ENCODE assay signal across 1 cellular context in genomic region chr16:15321221-15321620, GRCh38. TPM values are rescaled to one million over a fixed set of nuclear protein-coding genes. Genes with fewer than 3 reads are reported as not detected.
"Had no signal": no experiment of that assay in that cellular context is flagged by ENCODE, and none has a peak within 500 bp of the region (broad histone marks: within the 10 kb centered on the region; RNA-seq: fewer than 3 reads in every experiment).

No MANE protein-coding gene starts in this region.

RNA-seq across cellular contexts. Expression of gene NPIPA5, which starts 56.9 kb away (rescaled TPM):
- total RNA-seq: ascending aorta had no signal
